In the genomic region with DNA sequence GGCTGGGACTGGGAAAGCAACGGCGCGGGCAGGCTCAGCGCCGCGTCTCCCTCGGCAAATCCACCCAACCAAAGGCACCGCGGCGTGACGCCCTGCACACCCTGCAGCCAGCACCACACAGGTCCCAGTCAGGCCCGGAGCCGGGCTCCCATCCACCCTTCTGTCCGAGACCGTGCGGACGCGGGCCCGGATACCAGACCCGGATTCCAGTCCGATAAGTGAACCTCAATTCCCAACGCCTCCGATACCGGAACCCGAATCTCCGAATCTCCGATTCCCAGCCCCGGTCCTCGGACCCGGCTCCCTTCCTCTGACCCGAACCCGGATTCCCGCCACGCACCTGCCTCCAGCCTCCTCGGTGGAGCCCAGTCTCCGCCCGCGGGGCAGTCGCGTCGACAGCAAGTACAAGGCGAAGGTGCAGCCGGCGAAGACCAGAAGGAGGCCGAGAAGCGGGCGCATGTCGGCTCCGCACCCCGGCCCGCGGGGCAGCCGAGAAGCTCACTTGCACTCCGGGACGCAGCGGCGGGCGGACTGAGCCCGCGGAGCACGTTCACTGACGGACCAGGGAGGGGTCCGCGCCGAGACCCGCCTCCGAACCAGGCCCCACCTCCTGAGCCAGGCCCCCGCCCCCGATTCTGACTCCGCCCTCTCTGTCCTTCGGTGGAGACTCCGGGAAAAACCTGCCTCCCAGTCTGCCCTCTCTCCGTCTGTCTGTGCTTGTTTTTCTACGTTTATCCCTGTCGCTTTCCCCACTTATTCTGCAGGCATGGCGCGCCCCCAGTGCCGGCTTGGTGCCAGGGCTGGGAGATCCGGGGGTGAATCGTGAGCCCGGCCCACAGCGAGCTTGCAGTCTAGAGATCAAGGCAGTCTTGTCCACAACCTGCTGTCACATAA, we compare ENCODE assay signal across 1 cellular context.
TF ChIP-seq lines count a peak whose summit lies in the region.

A gene (minus strand): TSS at position 533 of the 894 bp plus-strand sequence. CDS start 74 bp downstream, at position 459.

TF ChIP-seq in K562, 482 proteins besides CTCF, POLR2A, EP300 and RAD21 (continued from another document and continues in another):
- TF ChIP-seq, protein P1, sequence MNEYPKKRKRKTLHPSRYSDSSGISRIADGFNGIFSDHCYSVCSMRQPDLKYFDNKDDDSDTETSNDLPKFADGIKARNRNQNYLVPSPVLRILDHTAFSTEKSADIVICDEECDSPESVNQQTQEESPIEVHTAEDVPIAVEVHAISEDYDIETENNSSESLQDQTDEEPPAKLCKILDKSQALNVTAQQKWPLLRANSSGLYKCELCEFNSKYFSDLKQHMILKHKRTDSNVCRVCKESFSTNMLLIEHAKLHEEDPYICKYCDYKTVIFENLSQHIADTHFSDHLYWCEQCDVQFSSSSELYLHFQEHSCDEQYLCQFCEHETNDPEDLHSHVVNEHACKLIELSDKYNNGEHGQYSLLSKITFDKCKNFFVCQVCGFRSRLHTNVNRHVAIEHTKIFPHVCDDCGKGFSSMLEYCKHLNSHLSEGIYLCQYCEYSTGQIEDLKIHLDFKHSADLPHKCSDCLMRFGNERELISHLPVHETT (CRISPR knock-in tag; conservative IDR thresholded peaks at IDR 0.05 in 1 of 2, IDR thresholded peaks at IDR 0.05 in 1 of 2): peak in 1 of 2 experiments; percentile 89; a peak in 2 of 4 replicates
- TF ChIP-seq PTTG1 (tag; IDR thresholded peaks at IDR 0.05; ENCODE audit: low read depth) (no peak), SMARCB1 (IDR thresholded peaks at IDR 0.05; ENCODE audit: insufficient read length, low read depth) (no peak), BRD9 (IDR thresholded peaks at IDR 0.05; ENCODE audit: low read depth, partially characterized antibody) (no peak), HNRNPLL (IDR thresholded peaks at IDR 0.05; ENCODE audit: low read depth, low read length, poor library complexity, severe bottlenecking) (peak; percentile 47), EP400 (IDR thresholded peaks at IDR 0.05) (peak; percentile 87), ZNF217 (CRISPR knock-in tag; IDR thresholded peaks at IDR 0.05) (no peak), KDM5B (IDR thresholded peaks at IDR 0.05; ENCODE audit: insufficient replicate concordance, low read depth, low read length) (peak; percentile 96), ZNF347 (CRISPR knock-in tag; IDR thresholded peaks at IDR 0.05; ENCODE audit: low read depth) (no peak), BCOR (IDR thresholded peaks at IDR 0.05) (peak; percentile 67), RBM25 (IDR thresholded peaks at IDR 0.05; ENCODE audit: low read depth, low read length, severe bottlenecking) (peak; percentile 18), SRSF3 (IDR thresholded peaks at IDR 0.05; ENCODE audit: insufficient read depth, low read length) (no peak), ILF3 (IDR thresholded peaks at IDR 0.05; ENCODE audit: borderline replicate concordance) (no peak), ATF7 (IDR thresholded peaks at IDR 0.05) (peak; percentile 82), POLR2H (tag; IDR thresholded peaks at IDR 0.05; ENCODE audit: low read depth) (no peak; the same call in 1 of the 2 replicates), SP1 (CRISPR knock-in tag; IDR thresholded peaks at IDR 0.05) (peak; percentile 99), ZNF282 (CRISPR knock-in tag; IDR thresholded peaks at IDR 0.05) (0 out of 2 replicates have a peak, but pooled peaks have one; percentile 21), BHLHE40 (IDR thresholded peaks at IDR 0.05; ENCODE audit: low read length) (peak; percentile 61; the same call in 1 of the 2 replicates), ELF4 (CRISPR knock-in tag; IDR thresholded peaks at IDR 0.05) (no peak), FOSL1 (tag; conservative IDR thresholded peaks at IDR 0.05) (no peak; the same call in 1 of the 2 replicates), U2AF1 (optimal IDR thresholded peaks at IDR 0.05; ENCODE audit: low read depth, low read length) (peak; percentile 91), BMI1 (IDR thresholded peaks at IDR 0.05; ENCODE audit: low read length) (no peak), SMAD3 (CRISPR knock-in tag; conservative IDR thresholded peaks at IDR 0.05) (no peak), GATA2 (CRISPR knock-in tag; IDR thresholded peaks at IDR 0.05) (peak; percentile 57; the same call in 1 of the 2 replicates), RCOR1 (IDR thresholded peaks at IDR 0.05; ENCODE audit: borderline replicate concordance in 1 of 2, low read depth in 2 of 2, low read length in 2 of 2) (peak in 1 of 2 experiments; percentile 72; a peak in 2 of 4 replicates), POLR3A (IDR thresholded peaks at IDR 0.05; ENCODE audit: borderline replicate concordance, extremely low read depth, insufficient read depth, insufficient read length) (no peak), RAD51 (IDR thresholded peaks at IDR 0.05; ENCODE audit: borderline replicate concordance, low read depth) (no peak), ZNF507 (tag; conservative IDR thresholded peaks at IDR 0.05) (no peak), STAT5B (CRISPR knock-in tag; IDR thresholded peaks at IDR 0.05) (no peak), PHB (CRISPR knock-in tag; IDR thresholded peaks at IDR 0.05) (no peak; the same call in 1 of the 2 replicates), BDP1 (IDR thresholded peaks at IDR 0.05; ENCODE audit: insufficient read depth, insufficient read length) (no peak), MCM5 (IDR thresholded peaks at IDR 0.05; ENCODE audit: low read depth) (no peak), TAF9B (IDR thresholded peaks at IDR 0.05; ENCODE audit: partially characterized antibody) (peak; percentile 94)
- TF ChIP-seq, protein P2, sequence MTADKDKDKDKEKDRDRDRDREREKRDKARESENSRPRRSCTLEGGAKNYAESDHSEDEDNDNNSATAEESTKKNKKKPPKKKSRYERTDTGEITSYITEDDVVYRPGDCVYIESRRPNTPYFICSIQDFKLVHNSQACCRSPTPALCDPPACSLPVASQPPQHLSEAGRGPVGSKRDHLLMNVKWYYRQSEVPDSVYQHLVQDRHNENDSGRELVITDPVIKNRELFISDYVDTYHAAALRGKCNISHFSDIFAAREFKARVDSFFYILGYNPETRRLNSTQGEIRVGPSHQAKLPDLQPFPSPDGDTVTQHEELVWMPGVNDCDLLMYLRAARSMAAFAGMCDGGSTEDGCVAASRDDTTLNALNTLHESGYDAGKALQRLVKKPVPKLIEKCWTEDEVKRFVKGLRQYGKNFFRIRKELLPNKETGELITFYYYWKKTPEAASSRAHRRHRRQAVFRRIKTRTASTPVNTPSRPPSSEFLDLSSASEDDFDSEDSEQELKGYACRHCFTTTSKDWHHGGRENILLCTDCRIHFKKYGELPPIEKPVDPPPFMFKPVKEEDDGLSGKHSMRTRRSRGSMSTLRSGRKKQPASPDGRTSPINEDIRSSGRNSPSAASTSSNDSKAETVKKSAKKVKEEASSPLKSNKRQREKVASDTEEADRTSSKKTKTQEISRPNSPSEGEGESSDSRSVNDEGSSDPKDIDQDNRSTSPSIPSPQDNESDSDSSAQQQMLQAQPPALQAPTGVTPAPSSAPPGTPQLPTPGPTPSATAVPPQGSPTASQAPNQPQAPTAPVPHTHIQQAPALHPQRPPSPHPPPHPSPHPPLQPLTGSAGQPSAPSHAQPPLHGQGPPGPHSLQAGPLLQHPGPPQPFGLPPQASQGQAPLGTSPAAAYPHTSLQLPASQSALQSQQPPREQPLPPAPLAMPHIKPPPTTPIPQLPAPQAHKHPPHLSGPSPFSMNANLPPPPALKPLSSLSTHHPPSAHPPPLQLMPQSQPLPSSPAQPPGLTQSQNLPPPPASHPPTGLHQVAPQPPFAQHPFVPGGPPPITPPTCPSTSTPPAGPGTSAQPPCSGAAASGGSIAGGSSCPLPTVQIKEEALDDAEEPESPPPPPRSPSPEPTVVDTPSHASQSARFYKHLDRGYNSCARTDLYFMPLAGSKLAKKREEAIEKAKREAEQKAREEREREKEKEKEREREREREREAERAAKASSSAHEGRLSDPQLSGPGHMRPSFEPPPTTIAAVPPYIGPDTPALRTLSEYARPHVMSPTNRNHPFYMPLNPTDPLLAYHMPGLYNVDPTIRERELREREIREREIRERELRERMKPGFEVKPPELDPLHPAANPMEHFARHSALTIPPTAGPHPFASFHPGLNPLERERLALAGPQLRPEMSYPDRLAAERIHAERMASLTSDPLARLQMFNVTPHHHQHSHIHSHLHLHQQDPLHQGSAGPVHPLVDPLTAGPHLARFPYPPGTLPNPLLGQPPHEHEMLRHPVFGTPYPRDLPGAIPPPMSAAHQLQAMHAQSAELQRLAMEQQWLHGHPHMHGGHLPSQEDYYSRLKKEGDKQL (CRISPR knock-in tag; IDR thresholded peaks at IDR 0.05; ENCODE audit: borderline replicate concordance): no peak; the same call in 1 of the 2 replicates
- TF ChIP-seq, protein P3, sequence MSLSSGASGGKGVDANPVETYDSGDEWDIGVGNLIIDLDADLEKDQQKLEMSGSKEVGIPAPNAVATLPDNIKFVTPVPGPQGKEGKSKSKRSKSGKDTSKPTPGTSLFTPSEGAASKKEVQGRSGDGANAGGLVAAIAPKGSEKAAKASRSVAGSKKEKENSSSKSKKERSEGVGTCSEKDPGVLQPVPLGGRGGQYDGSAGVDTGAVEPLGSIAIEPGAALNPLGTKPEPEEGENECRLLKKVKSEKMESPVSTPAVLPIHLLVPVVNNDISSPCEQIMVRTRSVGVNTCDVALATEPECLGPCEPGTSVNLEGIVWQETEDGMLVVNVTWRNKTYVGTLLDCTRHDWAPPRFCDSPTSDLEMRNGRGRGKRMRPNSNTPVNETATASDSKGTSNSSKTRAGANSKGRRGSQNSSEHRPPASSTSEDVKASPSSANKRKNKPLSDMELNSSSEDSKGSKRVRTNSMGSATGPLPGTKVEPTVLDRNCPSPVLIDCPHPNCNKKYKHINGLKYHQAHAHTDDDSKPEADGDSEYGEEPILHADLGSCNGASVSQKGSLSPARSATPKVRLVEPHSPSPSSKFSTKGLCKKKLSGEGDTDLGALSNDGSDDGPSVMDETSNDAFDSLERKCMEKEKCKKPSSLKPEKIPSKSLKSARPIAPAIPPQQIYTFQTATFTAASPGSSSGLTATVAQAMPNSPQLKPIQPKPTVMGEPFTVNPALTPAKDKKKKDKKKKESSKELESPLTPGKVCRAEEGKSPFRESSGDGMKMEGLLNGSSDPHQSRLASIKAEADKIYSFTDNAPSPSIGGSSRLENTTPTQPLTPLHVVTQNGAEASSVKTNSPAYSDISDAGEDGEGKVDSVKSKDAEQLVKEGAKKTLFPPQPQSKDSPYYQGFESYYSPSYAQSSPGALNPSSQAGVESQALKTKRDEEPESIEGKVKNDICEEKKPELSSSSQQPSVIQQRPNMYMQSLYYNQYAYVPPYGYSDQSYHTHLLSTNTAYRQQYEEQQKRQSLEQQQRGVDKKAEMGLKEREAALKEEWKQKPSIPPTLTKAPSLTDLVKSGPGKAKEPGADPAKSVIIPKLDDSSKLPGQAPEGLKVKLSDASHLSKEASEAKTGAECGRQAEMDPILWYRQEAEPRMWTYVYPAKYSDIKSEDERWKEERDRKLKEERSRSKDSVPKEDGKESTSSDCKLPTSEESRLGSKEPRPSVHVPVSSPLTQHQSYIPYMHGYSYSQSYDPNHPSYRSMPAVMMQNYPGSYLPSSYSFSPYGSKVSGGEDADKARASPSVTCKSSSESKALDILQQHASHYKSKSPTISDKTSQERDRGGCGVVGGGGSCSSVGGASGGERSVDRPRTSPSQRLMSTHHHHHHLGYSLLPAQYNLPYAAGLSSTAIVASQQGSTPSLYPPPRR (CRISPR knock-in tag; IDR thresholded peaks at IDR 0.05; ENCODE audit: borderline replicate concordance): 0 out of 2 replicates have a peak, but pooled peaks have one; percentile 69
- TF ChIP-seq, protein P4, sequence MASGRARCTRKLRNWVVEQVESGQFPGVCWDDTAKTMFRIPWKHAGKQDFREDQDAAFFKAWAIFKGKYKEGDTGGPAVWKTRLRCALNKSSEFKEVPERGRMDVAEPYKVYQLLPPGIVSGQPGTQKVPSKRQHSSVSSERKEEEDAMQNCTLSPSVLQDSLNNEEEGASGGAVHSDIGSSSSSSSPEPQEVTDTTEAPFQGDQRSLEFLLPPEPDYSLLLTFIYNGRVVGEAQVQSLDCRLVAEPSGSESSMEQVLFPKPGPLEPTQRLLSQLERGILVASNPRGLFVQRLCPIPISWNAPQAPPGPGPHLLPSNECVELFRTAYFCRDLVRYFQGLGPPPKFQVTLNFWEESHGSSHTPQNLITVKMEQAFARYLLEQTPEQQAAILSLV (tag; IDR thresholded peaks at IDR 0.05): no peak
- TF ChIP-seq, protein P5, sequence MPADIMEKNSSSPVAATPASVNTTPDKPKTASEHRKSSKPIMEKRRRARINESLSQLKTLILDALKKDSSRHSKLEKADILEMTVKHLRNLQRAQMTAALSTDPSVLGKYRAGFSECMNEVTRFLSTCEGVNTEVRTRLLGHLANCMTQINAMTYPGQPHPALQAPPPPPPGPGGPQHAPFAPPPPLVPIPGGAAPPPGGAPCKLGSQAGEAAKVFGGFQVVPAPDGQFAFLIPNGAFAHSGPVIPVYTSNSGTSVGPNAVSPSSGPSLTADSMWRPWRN (IDR thresholded peaks at IDR 0.05; ENCODE audit: low read depth): no peak
- TF ChIP-seq, protein P6, sequence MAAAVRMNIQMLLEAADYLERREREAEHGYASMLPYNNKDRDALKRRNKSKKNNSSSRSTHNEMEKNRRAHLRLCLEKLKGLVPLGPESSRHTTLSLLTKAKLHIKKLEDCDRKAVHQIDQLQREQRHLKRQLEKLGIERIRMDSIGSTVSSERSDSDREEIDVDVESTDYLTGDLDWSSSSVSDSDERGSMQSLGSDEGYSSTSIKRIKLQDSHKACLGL (CRISPR knock-in tag; IDR thresholded peaks at IDR 0.05; ENCODE audit: borderline replicate concordance, poor library complexity, severe bottlenecking): peak; percentile 13
- TF ChIP-seq, protein P7, sequence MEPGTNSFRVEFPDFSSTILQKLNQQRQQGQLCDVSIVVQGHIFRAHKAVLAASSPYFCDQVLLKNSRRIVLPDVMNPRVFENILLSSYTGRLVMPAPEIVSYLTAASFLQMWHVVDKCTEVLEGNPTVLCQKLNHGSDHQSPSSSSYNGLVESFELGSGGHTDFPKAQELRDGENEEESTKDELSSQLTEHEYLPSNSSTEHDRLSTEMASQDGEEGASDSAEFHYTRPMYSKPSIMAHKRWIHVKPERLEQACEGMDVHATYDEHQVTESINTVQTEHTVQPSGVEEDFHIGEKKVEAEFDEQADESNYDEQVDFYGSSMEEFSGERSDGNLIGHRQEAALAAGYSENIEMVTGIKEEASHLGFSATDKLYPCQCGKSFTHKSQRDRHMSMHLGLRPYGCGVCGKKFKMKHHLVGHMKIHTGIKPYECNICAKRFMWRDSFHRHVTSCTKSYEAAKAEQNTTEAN (CRISPR knock-in tag; IDR thresholded peaks at IDR 0.05): no peak
- TF ChIP-seq, protein P8, sequence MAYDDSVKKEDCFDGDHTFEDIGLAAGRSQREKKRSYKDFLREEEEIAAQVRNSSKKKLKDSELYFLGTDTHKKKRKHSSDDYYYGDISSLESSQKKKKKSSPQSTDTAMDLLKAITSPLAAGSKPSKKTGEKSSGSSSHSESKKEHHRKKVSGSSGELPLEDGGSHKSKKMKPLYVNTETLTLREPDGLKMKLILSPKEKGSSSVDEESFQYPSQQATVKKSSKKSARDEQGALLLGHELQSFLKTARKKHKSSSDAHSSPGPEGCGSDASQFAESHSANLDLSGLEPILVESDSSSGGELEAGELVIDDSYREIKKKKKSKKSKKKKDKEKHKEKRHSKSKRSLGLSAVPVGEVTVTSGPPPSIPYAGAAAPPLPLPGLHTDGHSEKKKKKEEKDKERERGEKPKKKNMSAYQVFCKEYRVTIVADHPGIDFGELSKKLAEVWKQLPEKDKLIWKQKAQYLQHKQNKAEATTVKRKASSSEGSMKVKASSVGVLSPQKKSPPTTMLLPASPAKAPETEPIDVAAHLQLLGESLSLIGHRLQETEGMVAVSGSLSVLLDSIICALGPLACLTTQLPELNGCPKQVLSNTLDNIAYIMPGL (CRISPR knock-in tag; IDR thresholded peaks at IDR 0.05): peak; percentile 88
- TF ChIP-seq, protein P9, sequence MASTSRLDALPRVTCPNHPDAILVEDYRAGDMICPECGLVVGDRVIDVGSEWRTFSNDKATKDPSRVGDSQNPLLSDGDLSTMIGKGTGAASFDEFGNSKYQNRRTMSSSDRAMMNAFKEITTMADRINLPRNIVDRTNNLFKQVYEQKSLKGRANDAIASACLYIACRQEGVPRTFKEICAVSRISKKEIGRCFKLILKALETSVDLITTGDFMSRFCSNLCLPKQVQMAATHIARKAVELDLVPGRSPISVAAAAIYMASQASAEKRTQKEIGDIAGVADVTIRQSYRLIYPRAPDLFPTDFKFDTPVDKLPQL (IDR thresholded peaks at IDR 0.05; ENCODE audit: extremely low read depth, insufficient read length): peak; percentile 82
